16 cellular contexts compared by ENCODE assay signal in genomic region chr18:51803029-51803428, GRCh38.
"Had no signal": no experiment of that assay in that cellular context is flagged by ENCODE, and none has a peak within 500 bp of the region (broad histone marks: within the 10 kb centered on the region; RNA-seq: fewer than 3 reads in every experiment).

No MANE protein-coding gene starts in this region.

- H3K4me2 ChIP-seq: KMS-11 had no signal

- ATAC-seq: K562, Panc1, PC-3 had no signal

- H3K9ac ChIP-seq: KMS-11 had no signal

- H3K27ac ChIP-seq: KMS-11, RWPE1 had no signal

- H3K4me3 ChIP-seq: K562 had no signal

- FAIRE-seq: K562 had no signal

- DNase-seq: Kasumi-1, MM.1S, NCI-H1694, NCI-H187 treated with DMSO at 0.1 percent for 48 hours, NCI-H2029 treated with DMSO at 0.1 percent for 48 hours, NCI-H2171 treated with DMSO at 0.1 percent for 48 hours, NCI-H345, NCI-H524, NCI-H526 treated with DMSO at 0.1 percent for 48 hours, NCI-H774, PC-3, SHP77 had no signal
